22 cellular contexts compared by ENCODE assay signal in the genomic region with DNA sequence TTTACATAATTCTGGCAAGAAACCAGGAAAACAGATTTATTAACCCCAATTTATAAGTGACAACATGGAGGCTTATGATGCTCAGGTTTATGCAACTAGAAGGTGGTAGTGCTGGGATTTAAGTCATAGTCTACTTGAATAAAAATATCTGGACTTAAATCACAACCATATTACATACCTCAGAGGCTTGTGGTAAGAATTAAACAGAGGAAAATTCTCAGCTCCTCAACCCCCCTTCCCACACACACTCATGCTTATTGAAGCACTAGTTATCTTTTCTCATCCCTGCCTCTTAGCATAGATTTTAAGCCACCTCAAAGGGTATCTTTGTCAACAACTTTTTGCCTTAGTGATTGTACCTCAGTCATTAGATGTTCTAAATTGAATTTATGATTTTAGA.
DNase-seq lines count a peak whose midpoint lies in the region; ATAC-seq, FAIRE-seq and TF ChIP-seq lines count a peak whose summit lies in the region.
"Had no signal": no experiment of that assay in that cellular context is flagged by ENCODE, and none has a peak within 500 bp of the region (broad histone marks: within the 10 kb centered on the region; RNA-seq: fewer than 3 reads in every experiment).

No MANE protein-coding gene starts in this region.

- H3F3A ChIP-seq in GM23248 (ENCODE audit: insufficient read depth): no peaks in the 10 kb centered on the region

- in situ Hi-C loops in GM23248 (cut with MboI): no loop called here

- ATAC-seq in HG02623 (IDR thresholded peaks at IDR 0.05; ENCODE audit: unreplicated experiment): no peak
- ATAC-seq: A549 had no signal

- no peak for TF ChIP-seq CTCF in AG04449 (IDR thresholded peaks at IDR 0.05; ENCODE audit: insufficient read depth, low read length, missing control alignments)
- TF ChIP-seq CTCF in osteoblast (IDR thresholded peaks at IDR 0.05; ENCODE audit: extremely low read depth, low read depth, low read length): no peak

- no peak for FAIRE-seq in small intestine (lab: Jason Lieb, UNC)
- FAIRE-seq: A549, D721Med, G401.6, GM12892, H1 had no signal

- H3K27ac ChIP-seq in osteoblast (ENCODE audit: low read depth, low read length) (no peak overlapping the region), small intestine (ENCODE audit: low read depth in 1 of 2, low read length in 1 of 2) (no peak overlapping the region), GM23248 (no peak overlapping the region)
- H3K27ac ChIP-seq: 22Rv1; A549; BLaER1 treated with 17β-estradiol and CSF1 and Interleukin-3, amounts not matched to agents 10 nM and 100 nM had no signal

- H3K4me1 ChIP-seq in osteoblast (ENCODE audit: insufficient read depth, low read length) (no peaks in the 10 kb centered on the region), small intestine (ENCODE audit: control insufficient read depth in 2 of 2, insufficient read depth in 1 of 2, low read depth in 1 of 2, low read length in 1 of 2) (no peaks in the 10 kb centered on the region), GM23248 (ENCODE audit: insufficient read depth) (no peaks in the 10 kb centered on the region)
- H3K4me1 ChIP-seq: A549; BLaER1 treated with 17β-estradiol and CSF1 and Interleukin-3, amounts not matched to agents 10 nM and 100 nM had no signal

- H3K9me3 ChIP-seq in osteoblast (ENCODE audit: low read depth, low read length) (no peaks in the 10 kb centered on the region), small intestine (ENCODE audit: control insufficient read depth, low read depth) (no peaks in the 10 kb centered on the region), GM23248 (ENCODE audit: low read depth) (no peaks in the 10 kb centered on the region)
- H3K9me3 ChIP-seq: A549; BLaER1 treated with 17β-estradiol and CSF1 and Interleukin-3, amounts not matched to agents 10 nM and 100 nM had no signal

- POLR2A ChIA-PET in AG04449 (lab: Yijun Ruan, JAX): no interaction called here

- H2AFZ ChIP-seq in osteoblast (ENCODE audit: low read length): no peak overlapping the region
- H2AFZ ChIP-seq in GM23248: no peak overlapping the region

- H4K20me1 ChIP-seq in osteoblast (ENCODE audit: insufficient read depth, low read length) (no peaks in the 10 kb centered on the region), GM23248 (ENCODE audit: insufficient read depth) (no peaks in the 10 kb centered on the region)
- H4K20me1 ChIP-seq: BLaER1 treated with 17β-estradiol and CSF1 and Interleukin-3, amounts not matched to agents 10 nM and 100 nM had no signal

- H3K27me3 ChIP-seq in osteoblast (ENCODE audit: insufficient read depth, low read length) (no peaks in the 10 kb centered on the region), small intestine (ENCODE audit: control insufficient read depth in 2 of 2, insufficient read depth in 2 of 2, low read length in 2 of 2) (no peaks in the 10 kb centered on the region), GM23248 (replicated peaks; ENCODE audit: insufficient read depth) (no peaks in the 10 kb centered on the region)
- H3K27me3 ChIP-seq: BLaER1 treated with 17β-estradiol and CSF1 and Interleukin-3, amounts not matched to agents 10 nM and 100 nM had no signal

- CTCF ChIA-PET in AG04449 (lab: Yijun Ruan, JAX): no interaction called here

- no peaks in the 10 kb centered on the region for H3K36me3 ChIP-seq in osteoblast (ENCODE audit: insufficient read depth, low read length)
- H3K36me3 ChIP-seq in small intestine (ENCODE audit: control insufficient read depth in 2 of 2, insufficient read depth in 2 of 2, low read length in 2 of 2): no peaks in the 10 kb centered on the region
- H3K36me3 ChIP-seq in GM23248 (ENCODE audit: low read depth): no peaks in the 10 kb centered on the region
- H3K36me3 ChIP-seq: BLaER1 treated with 17β-estradiol and CSF1 and Interleukin-3, amounts not matched to agents 10 nM and 100 nM had no signal

- H3K4me3 ChIP-seq in AG04449 (ENCODE audit: low read depth, low read length): no peak overlapping the region
- no peak overlapping the region for H3K4me3 ChIP-seq in osteoblast (ENCODE audit: insufficient read depth, low read length)
- no peak overlapping the region for H3K4me3 ChIP-seq in small intestine (ENCODE audit: low read depth in 1 of 2, low read length in 2 of 2)
- no peak overlapping the region for H3K4me3 ChIP-seq in GM23248
- H3K4me3 ChIP-seq: A549; BLaER1 treated with 17β-estradiol and CSF1 and Interleukin-3, amounts not matched to agents 10 nM and 100 nM had no signal

- no peak overlapping the region for H3K4me2 ChIP-seq in osteoblast (ENCODE audit: insufficient read depth, low read length)
- no peak overlapping the region for H3K4me2 ChIP-seq in GM23248 (ENCODE audit: unreplicated experiment)
- H3K4me2 ChIP-seq: A549; BLaER1 treated with 17β-estradiol and CSF1 and Interleukin-3, amounts not matched to agents 10 nM and 100 nM had no signal

- H3K9me2 ChIP-seq in GM23248 (ENCODE audit: insufficient read depth): no peaks in the 10 kb centered on the region

- DNase-seq in AG04449 (ENCODE audit: low read depth, low spot score) (peak; percentile 29), EH (ENCODE audit: low read depth) (peak; percentile 60), amniotic epithelial cell (ENCODE audit: low read depth) (peak; percentile 25), osteoblast (ENCODE audit: insufficient read length, low spot score, missing footprints) (peak; percentile 60), A172 (ENCODE audit: low spot score) (no peak), small intestine (no peak), GM23248 (no peak)
- DNase-seq: ACHN; CD4-positive, alpha-beta T cell; CD8-positive, alpha-beta memory T cell; DMS53; DMS79 treated with DMSO at 0.1 percent for 48 hours; H7; HCEC 1CT had no signal

- H3K79me2 ChIP-seq in osteoblast (ENCODE audit: insufficient read depth, low read length) (no peaks in the 10 kb centered on the region), GM23248 (ENCODE audit: insufficient read depth) (no peaks in the 10 kb centered on the region)

- H3K9ac ChIP-seq in GM23248: no peak overlapping the region
- H3K9ac ChIP-seq: BLaER1 treated with 17β-estradiol and CSF1 and Interleukin-3, amounts not matched to agents 10 nM and 100 nM had no signal

Comparison
In these comparisons a context has a peak if more than half of its experiments do, and no peak if none do; other contexts are left out.
1. DNase-seq: peak in AG04449 (single experiment), EH (single experiment), amniotic epithelial cell (single experiment) and osteoblast (single experiment); none in A172 (single experiment), small intestine (single experiment) and GM23248 (single experiment).